ENCODE assay signal across 16 cellular contexts in genomic region chr11:86809561-86809960, GRCh38.
"Had no signal": no experiment of that assay in that cellular context is flagged by ENCODE, and none has a peak within 500 bp of the region (broad histone marks: within the 10 kb centered on the region; RNA-seq: fewer than 3 reads in every experiment).

No MANE protein-coding gene starts in this region.

- H3K4me3 ChIP-seq: dorsolateral prefrontal cortex, tibial nerve, vagina had no signal

- DNase-seq: activated CD4-positive, alpha-beta memory T cell treated with anti-CD3 and anti-CD28 coated beads for 36 hours; activated CD4-positive, CD25-positive, alpha-beta regulatory T cell treated with anti-CD3 and anti-CD28 coated beads, Interleukin-2, amount 50 U/mL, for 72 hours; activated CD8-positive, alpha-beta memory T cell treated with anti-CD3 and anti-CD28 coated beads, Interleukin-2, amount 10 ng/mL, durations not matched to agents 7 days and 5 days; activated naive CD4-positive, alpha-beta T cell treated with anti-CD3 and anti-CD28 coated beads for 36 hours; activated naive CD8-positive, alpha-beta T cell treated with anti-CD3 and anti-CD28 coated beads, Interleukin-2, amount 50 U/mL, for 24 hours; activated T-cell treated with anti-CD3 and anti-CD28 coated beads, Interleukin-2, amount 50 U/mL, for 1 hour; aorta; dorsolateral prefrontal cortex; endodermal cell; posterior cingulate gyrus; stimulated activated CD4-positive, alpha-beta T cell treated with anti-CD3 and anti-CD28 coated beads, Interleukin-4, amount 100 ng/mL, for 1 hour; stimulated activated naive B cell treated with anti-CD40 and anti-IgM and Interleukin-4, amounts not matched to agents 10 μg/mL and 1 μg/mL and 100 μg/mL, for 72 hours; T-helper 1 cell had no signal

- H3K27me3 Mint-ChIP-seq: stimulated activated naive B cell treated with anti-CD40 and anti-IgM and Interleukin-4, amounts not matched to agents 10 μg/mL and 1 μg/mL and 100 μg/mL, for 72 hours had no signal

- H3K9me3 Mint-ChIP-seq: activated CD4-positive, alpha-beta memory T cell treated with anti-CD3 and anti-CD28 coated beads for 36 hours; activated naive CD4-positive, alpha-beta T cell treated with anti-CD3 and anti-CD28 coated beads for 36 hours; activated naive CD8-positive, alpha-beta T cell treated with anti-CD3 and anti-CD28 coated beads, Interleukin-2, amount 50 U/mL, for 24 hours; activated T-helper 2 cell treated with anti-CD3 and anti-CD28 coated beads, Interferon-gamma antibody, Interleukin-2, Interleukin-4, amounts not matched to agents 10 μg/mL and 5 μg/mL and 100 μg/mL, durations not matched to agents 14 hours and 24 hours and 36 hours; endodermal cell; stimulated activated naive B cell treated with anti-CD40 and anti-IgM and Interleukin-4, amounts not matched to agents 10 μg/mL and 1 μg/mL and 100 μg/mL, for 72 hours had no signal

- H3K36me3 ChIP-seq: tibial nerve had no signal

- H3K27me3 ChIP-seq: tibial nerve, vagina had no signal

- ATAC-seq: activated CD8-positive, alpha-beta memory T cell treated with anti-CD3 and anti-CD28 coated beads, Interleukin-2, amount 10 ng/mL, durations not matched to agents 7 days and 5 days; activated naive CD8-positive, alpha-beta T cell treated with anti-CD3 and anti-CD28 coated beads, Interleukin-2, amount 50 U/mL, for 24 hours; stimulated activated naive B cell treated with anti-CD40 and anti-IgM and Interleukin-4, amounts not matched to agents 10 μg/mL and 1 μg/mL and 100 μg/mL, for 72 hours had no signal

- H3K27ac Mint-ChIP-seq: activated CD4-positive, alpha-beta memory T cell treated with anti-CD3 and anti-CD28 coated beads for 36 hours; activated CD8-positive, alpha-beta memory T cell treated with anti-CD3 and anti-CD28 coated beads, Interleukin-2, amount 10 ng/mL, durations not matched to agents 7 days and 5 days; activated naive CD4-positive, alpha-beta T cell treated with anti-CD3 and anti-CD28 coated beads for 36 hours; activated naive CD8-positive, alpha-beta T cell treated with anti-CD3 and anti-CD28 coated beads, Interleukin-2, amount 50 U/mL, for 24 hours; activated T-helper 2 cell treated with anti-CD3 and anti-CD28 coated beads, Interferon-gamma antibody, Interleukin-2, Interleukin-4, amounts not matched to agents 10 μg/mL and 5 μg/mL and 100 μg/mL, durations not matched to agents 14 hours and 24 hours and 36 hours; endodermal cell; stimulated activated naive B cell treated with anti-CD40 and anti-IgM and Interleukin-4, amounts not matched to agents 10 μg/mL and 1 μg/mL and 100 μg/mL, for 72 hours had no signal

- H3K4me3 Mint-ChIP-seq: activated CD4-positive, alpha-beta memory T cell treated with anti-CD3 and anti-CD28 coated beads for 36 hours; activated CD8-positive, alpha-beta memory T cell treated with anti-CD3 and anti-CD28 coated beads, Interleukin-2, amount 10 ng/mL, durations not matched to agents 7 days and 5 days; activated naive CD4-positive, alpha-beta T cell treated with anti-CD3 and anti-CD28 coated beads for 36 hours; activated naive CD8-positive, alpha-beta T cell treated with anti-CD3 and anti-CD28 coated beads, Interleukin-2, amount 50 U/mL, for 24 hours; endodermal cell; stimulated activated naive B cell treated with anti-CD40 and anti-IgM and Interleukin-4, amounts not matched to agents 10 μg/mL and 1 μg/mL and 100 μg/mL, for 72 hours had no signal

- H3K36me3 Mint-ChIP-seq: activated CD4-positive, alpha-beta memory T cell treated with anti-CD3 and anti-CD28 coated beads for 36 hours; stimulated activated naive B cell treated with anti-CD40 and anti-IgM and Interleukin-4, amounts not matched to agents 10 μg/mL and 1 μg/mL and 100 μg/mL, for 72 hours had no signal

- H3K27ac ChIP-seq: dorsolateral prefrontal cortex, vagina had no signal
